22 cellular contexts compared by ENCODE assay signal in the genomic region with DNA sequence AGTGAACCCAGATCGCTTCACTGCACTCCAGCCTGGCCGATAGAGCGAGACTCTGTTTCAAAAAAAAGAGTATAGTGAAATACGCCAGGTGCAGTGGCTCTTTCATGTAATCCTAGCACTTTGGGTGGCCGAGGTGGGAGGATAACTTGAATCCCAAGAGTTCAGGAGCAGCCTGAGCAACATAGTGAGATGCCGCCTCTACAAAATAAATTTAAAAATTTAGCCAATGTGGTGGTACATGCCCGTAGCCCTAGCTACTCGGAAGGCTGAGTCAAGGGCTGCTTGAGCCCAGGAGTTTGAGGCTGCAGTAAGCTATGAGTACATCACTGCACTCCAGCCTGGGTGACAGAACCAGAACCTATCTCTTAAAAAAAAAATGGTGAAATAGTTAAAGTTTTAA. TPM values are rescaled to one million over a fixed set of nuclear protein-coding genes. Genes with fewer than 3 reads are reported as not detected.
DNase-seq lines count a peak whose midpoint lies in the region; ATAC-seq and TF ChIP-seq lines count a peak whose summit lies in the region.
"Had no signal": no experiment of that assay in that cellular context is flagged by ENCODE, and none has a peak within 500 bp of the region (broad histone marks: within the 10 kb centered on the region; RNA-seq: fewer than 3 reads in every experiment).

No MANE protein-coding gene starts in this region.

- no peaks in the 10 kb centered on the region for H3K9me3 ChIP-seq in CD8-positive, alpha-beta T cell (ENCODE audit: low read length)
- H3K9me3 ChIP-seq: A549 had no signal

- H3K4me3 Mint-ChIP-seq in stimulated activated naive CD8-positive, alpha-beta T cell treated with anti-CD3 and anti-CD28 coated beads, Interleukin-15, Interleukin-2, amounts not matched to agents 100 ng/mL and 50 ng/mL, for 24 hours = no peak overlapping the region
- H3K4me3 Mint-ChIP-seq in stimulated activated naive CD8-positive, alpha-beta T cell treated with anti-CD3 and anti-CD28 coated beads, Interleukin-15, amount 100 ng/mL, for 72 hours = no peak overlapping the region
- no peak overlapping the region for H3K4me3 Mint-ChIP-seq in CD8-positive, alpha-beta T cell
- H3K4me3 Mint-ChIP-seq: B cell; CD4-positive, alpha-beta T cell; CD8-positive, alpha-beta memory T cell had no signal

- H3K27me3 Mint-ChIP-seq in stimulated activated naive CD8-positive, alpha-beta T cell treated with anti-CD3 and anti-CD28 coated beads, Interleukin-15, Interleukin-2, amounts not matched to agents 100 ng/mL and 50 ng/mL, for 24 hours = no peaks in the 10 kb centered on the region
- no peaks in the 10 kb centered on the region for H3K27me3 Mint-ChIP-seq in stimulated activated naive CD8-positive, alpha-beta T cell treated with anti-CD3 and anti-CD28 coated beads, Interleukin-15, amount 100 ng/mL, for 72 hours
- no peaks in the 10 kb centered on the region for H3K27me3 Mint-ChIP-seq in CD8-positive, alpha-beta T cell (ENCODE audit: low read depth)
- H3K27me3 Mint-ChIP-seq: B cell; CD4-positive, alpha-beta T cell; CD8-positive, alpha-beta memory T cell had no signal

- H3K4me3 ChIP-seq in CD8-positive, alpha-beta T cell (ENCODE audit: low read depth, low read length) = no peak overlapping the region
- H3K4me3 ChIP-seq: A549; BLaER1 treated with 17β-estradiol and CSF1 and Interleukin-3, amounts not matched to agents 10 nM and 100 nM; GM12878 had no signal

- no peaks in the 10 kb centered on the region for H3K4me1 ChIP-seq in CD8-positive, alpha-beta T cell (ENCODE audit: insufficient read depth, low read length)

- H3K27ac ChIP-seq in CD8-positive, alpha-beta T cell (ENCODE audit: low read depth, low read length) = no peak overlapping the region
- H3K27ac ChIP-seq: 22Rv1; A549; BLaER1 treated with 17β-estradiol and CSF1 and Interleukin-3, amounts not matched to agents 10 nM and 100 nM; C4-2B had no signal

- no peaks in the 10 kb centered on the region for H3K9me3 Mint-ChIP-seq in stimulated activated naive CD8-positive, alpha-beta T cell treated with anti-CD3 and anti-CD28 coated beads, Interleukin-15, Interleukin-2, amounts not matched to agents 100 ng/mL and 50 ng/mL, for 24 hours
- no peaks in the 10 kb centered on the region for H3K9me3 Mint-ChIP-seq in stimulated activated naive CD8-positive, alpha-beta T cell treated with anti-CD3 and anti-CD28 coated beads, Interleukin-15, amount 100 ng/mL, for 72 hours
- no peaks in the 10 kb centered on the region for H3K9me3 Mint-ChIP-seq in CD8-positive, alpha-beta T cell
- H3K9me3 Mint-ChIP-seq: CD4-positive, alpha-beta T cell; CD8-positive, alpha-beta memory T cell had no signal

- TF ChIP-seq CTCF in CD8-positive, alpha-beta T cell (IDR thresholded peaks at IDR 0.05) = no peak

- CTCF ChIA-PET in CD8-positive, alpha-beta T cell (lab: Charles Lee) = interaction anchor here (0.6 kb wide), 1 partner anchor 112 kb away, joined by 3 read pairs; no protein-coding TSS in a partner anchor

- ATAC-seq in stimulated activated naive CD8-positive, alpha-beta T cell treated with anti-CD3 and anti-CD28 coated beads, Interleukin-15, amount 100 ng/mL, for 72 hours = no peak
- no peak for ATAC-seq in CD8-positive, alpha-beta T cell
- ATAC-seq: A549, GM12878 had no signal

- DNase-seq in stimulated activated naive CD8-positive, alpha-beta T cell treated with anti-CD3 and anti-CD28 coated beads, Interleukin-15, amount 100 ng/mL, for 72 hours = no peak
- DNase-seq in left kidney (ENCODE audit: low read depth, low spot score) (peak; percentile 40), anterior cingulate cortex (lab: John Stamatoyannopoulos, UW) (no peak)
- DNase-seq in CD8-positive, alpha-beta T cell = no peak
- DNase-seq: AML-193; CD4-positive, alpha-beta T cell; CD8-positive, alpha-beta memory T cell; COR-L47; DMS 273 treated with DMSO at 0.1 percent for 48 hours; DMS153; DMS53; DMS79; DND-41; EL; GDM1 had no signal

- no peaks in the 10 kb centered on the region for H3K27me3 ChIP-seq in CD8-positive, alpha-beta T cell (ENCODE audit: insufficient read depth, low read length)
- H3K27me3 ChIP-seq: BLaER1 treated with 17β-estradiol and CSF1 and Interleukin-3, amounts not matched to agents 10 nM and 100 nM had no signal

- intact Hi-C loops in CD8-positive, alpha-beta T cell (cut with DNase I, micrococcal nuclease) = no loop called here

- H3K36me3 ChIP-seq in CD8-positive, alpha-beta T cell (ENCODE audit: insufficient read depth, low read length) = peaks cover 23% of the 10 kb centered on the region

- peaks cover 12% of the 10 kb centered on the region for H3K4me1 Mint-ChIP-seq in stimulated activated naive CD8-positive, alpha-beta T cell treated with anti-CD3 and anti-CD28 coated beads, Interleukin-15, Interleukin-2, amounts not matched to agents 100 ng/mL and 50 ng/mL, for 24 hours (ENCODE audit: low read depth)
- no peaks in the 10 kb centered on the region for H3K4me1 Mint-ChIP-seq in stimulated activated naive CD8-positive, alpha-beta T cell treated with anti-CD3 and anti-CD28 coated beads, Interleukin-15, amount 100 ng/mL, for 72 hours
- peaks cover 9% of the 10 kb centered on the region for H3K4me1 Mint-ChIP-seq in CD8-positive, alpha-beta T cell (ENCODE audit: low read depth)

- POLR2A ChIA-PET in CD8-positive, alpha-beta T cell (lab: Charles Lee) = no interaction called here

- peaks cover 43% of the 10 kb centered on the region for H3K36me3 Mint-ChIP-seq in stimulated activated naive CD8-positive, alpha-beta T cell treated with anti-CD3 and anti-CD28 coated beads, Interleukin-15, Interleukin-2, amounts not matched to agents 100 ng/mL and 50 ng/mL, for 24 hours (ENCODE audit: low read depth)
- peaks cover 65% of the 10 kb centered on the region for H3K36me3 Mint-ChIP-seq in CD8-positive, alpha-beta T cell

- peak overlapping the region; percentile 3 for H3K27ac Mint-ChIP-seq in stimulated activated naive CD8-positive, alpha-beta T cell treated with anti-CD3 and anti-CD28 coated beads, Interleukin-15, Interleukin-2, amounts not matched to agents 100 ng/mL and 50 ng/mL, for 24 hours
- H3K27ac Mint-ChIP-seq in stimulated activated naive CD8-positive, alpha-beta T cell treated with anti-CD3 and anti-CD28 coated beads, Interleukin-15, amount 100 ng/mL, for 72 hours = peak overlapping the region in 1 of 2 donors; percentile 59
- H3K27ac Mint-ChIP-seq in CD8-positive, alpha-beta T cell = no peak overlapping the region
- H3K27ac Mint-ChIP-seq: B cell; CD4-positive, alpha-beta T cell had no signal

RNA-seq across cellular contexts. Expression of gene TMEM60, which starts 27.9 kb away (rescaled TPM):
- 1 to 10 TPM; 2.2 TPM for total RNA-seq in CD8-positive, alpha-beta T cell

RNA-seq across cellular contexts. Expression of gene PHTF2, which starts 28.3 kb away (rescaled TPM):
- 10 to 100 TPM; 10.2 to 14.1 TPM for total RNA-seq in CD8-positive, alpha-beta T cell
